In the genomic region with DNA sequence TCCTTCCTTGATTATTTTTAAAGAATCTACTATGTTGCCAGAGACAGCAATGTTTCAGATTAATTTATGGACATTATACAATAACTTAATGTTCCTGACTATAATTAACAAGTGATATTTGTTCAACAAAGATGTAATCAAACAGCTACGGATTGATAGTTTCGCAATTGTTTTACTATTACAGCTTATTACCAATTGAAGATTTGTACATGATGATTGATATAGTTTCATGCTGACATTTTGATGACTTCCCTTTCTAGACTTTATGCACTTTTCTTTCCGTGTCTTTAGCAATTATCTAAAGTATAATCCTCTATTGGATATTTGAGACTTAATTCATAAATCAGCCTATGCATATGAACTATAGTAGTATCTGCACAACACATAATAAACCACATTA, we compare ENCODE assay signal across 30 cellular contexts. TPM values are rescaled to one million over a fixed set of nuclear protein-coding genes. Genes with fewer than 3 reads are reported as not detected.
"Had no signal": no experiment of that assay in that cellular context is flagged by ENCODE, and none has a peak within 500 bp of the region (broad histone marks: within the 10 kb centered on the region; RNA-seq: fewer than 3 reads in every experiment).

No MANE protein-coding gene starts in this region.

- H3K4me1 Mint-ChIP-seq: natural killer cell; stimulated activated effector memory CD8-positive, alpha-beta T cell treated with anti-CD3 and anti-CD28 coated beads, Interleukin-12 subunit alpha, Interleukin-12 subunit beta, amount 100 ng/mL, for 72 hours had no signal

- H3K27ac ChIP-seq: neural progenitor cell, ovary, parathyroid adenoma, psoas muscle, skin epidermis, stomach, thoracic aorta, thyroid gland, tibial nerve, upper lobe of left lung, vagina had no signal

- H3K9me3 ChIP-seq: ovary, psoas muscle, stomach, thoracic aorta, thyroid gland, tibial nerve, upper lobe of left lung, vagina had no signal

- H3K27ac Mint-ChIP-seq: natural killer cell; nephron; neural progenitor cell; progenitor cell of endocrine pancreas; stimulated activated effector memory CD8-positive, alpha-beta T cell treated with anti-CD3 and anti-CD28 coated beads, Interleukin-12 subunit alpha, Interleukin-12 subunit beta, amount 100 ng/mL, for 72 hours; stimulated activated naive B cell treated with anti-CD40 and anti-IgM and Interleukin-4, amounts not matched to agents 10 μg/mL and 1 μg/mL and 100 μg/mL, for 72 hours; stimulated activated naive CD8-positive, alpha-beta T cell treated with anti-CD3 and anti-CD28 coated beads, Interleukin-15, Interleukin-2, amounts not matched to agents 100 ng/mL and 50 ng/mL, for 24 hours had no signal

- H3K27me3 ChIP-seq: ovary had no signal

- H3K79me2 ChIP-seq: parathyroid adenoma had no signal

- DNase-seq: natural killer cell; occipital lobe; ovary; posterior cingulate gyrus; psoas muscle; right cardiac atrium; stimulated activated CD4-positive, alpha-beta T cell treated with anti-CD3 and anti-CD28 coated beads, Interleukin-15, amount 100 ng/mL, for 24 hours; stimulated activated CD4-positive, alpha-beta T cell treated with anti-CD3 and anti-CD28 coated beads, Interleukin-2, amount 100 ng/mL, for 24 hours; stimulated activated CD4-positive, alpha-beta T cell treated with anti-CD3 and anti-CD28 coated beads, Interleukin-2, amount 100 ng/mL, for 48 hours; stimulated activated CD4-positive, alpha-beta T cell treated with anti-CD3 and anti-CD28 coated beads, Interleukin-4, amount 100 ng/mL, for 24 hours; stimulated activated naive B cell treated with anti-CD40 and anti-IgM and Interleukin-4, amounts not matched to agents 10 μg/mL and 1 μg/mL and 100 μg/mL, for 72 hours; stimulated activated naive CD4-positive, alpha-beta T cell treated with Interleukin-2 at 50 U/mL for 16 hours; stomach; thyroid gland; trophoblast cell; upper lobe of left lung had no signal

- H3K4me2 ChIP-seq: neural progenitor cell had no signal

- H3K4me3 Mint-ChIP-seq: natural killer cell; nephron; neural progenitor cell; stimulated activated effector memory CD8-positive, alpha-beta T cell treated with anti-CD3 and anti-CD28 coated beads, Interleukin-12 subunit alpha, Interleukin-12 subunit beta, amount 100 ng/mL, for 72 hours; stimulated activated naive B cell treated with anti-CD40 and anti-IgM and Interleukin-4, amounts not matched to agents 10 μg/mL and 1 μg/mL and 100 μg/mL, for 72 hours; stimulated activated naive CD8-positive, alpha-beta T cell treated with anti-CD3 and anti-CD28 coated beads, Interleukin-15, Interleukin-2, amounts not matched to agents 100 ng/mL and 50 ng/mL, for 24 hours had no signal

- H2AFZ ChIP-seq: neural progenitor cell, parathyroid adenoma had no signal

- H3K9me3 Mint-ChIP-seq: natural killer cell; nephron; neural progenitor cell; stimulated activated effector memory CD8-positive, alpha-beta T cell treated with anti-CD3 and anti-CD28 coated beads, Interleukin-12 subunit alpha, Interleukin-12 subunit beta, amount 100 ng/mL, for 72 hours; stimulated activated naive B cell treated with anti-CD40 and anti-IgM and Interleukin-4, amounts not matched to agents 10 μg/mL and 1 μg/mL and 100 μg/mL, for 72 hours; stimulated activated naive CD8-positive, alpha-beta T cell treated with anti-CD3 and anti-CD28 coated beads, Interleukin-15, Interleukin-2, amounts not matched to agents 100 ng/mL and 50 ng/mL, for 24 hours had no signal

- H3K36me3 ChIP-seq: neural progenitor cell, ovary, stomach, thoracic aorta, thyroid gland, tibial nerve, upper lobe of left lung, vagina had no signal

- ATAC-seq: natural killer cell; psoas muscle; right cardiac atrium; sciatic nerve; stimulated activated effector memory CD8-positive, alpha-beta T cell treated with anti-CD3 and anti-CD28 coated beads, Interleukin-12 subunit alpha, Interleukin-12 subunit beta, amount 100 ng/mL, for 72 hours; stimulated activated naive B cell treated with anti-CD40 and anti-IgM and Interleukin-4, amounts not matched to agents 10 μg/mL and 1 μg/mL and 100 μg/mL, for 72 hours had no signal

- FAIRE-seq: urothelium cell line had no signal

- H3K36me3 Mint-ChIP-seq: natural killer cell; stimulated activated effector memory CD8-positive, alpha-beta T cell treated with anti-CD3 and anti-CD28 coated beads, Interleukin-12 subunit alpha, Interleukin-12 subunit beta, amount 100 ng/mL, for 72 hours; stimulated activated naive B cell treated with anti-CD40 and anti-IgM and Interleukin-4, amounts not matched to agents 10 μg/mL and 1 μg/mL and 100 μg/mL, for 72 hours had no signal

- H3K9ac ChIP-seq: neural progenitor cell, parathyroid adenoma had no signal

- H3K4me3 ChIP-seq: neural progenitor cell, ovary, psoas muscle, skin epidermis, stomach, thoracic aorta, thyroid gland, tibial nerve, upper lobe of left lung, vagina had no signal

- H3K4me1 ChIP-seq: parathyroid adenoma, psoas muscle had no signal

RNA-seq across cellular contexts. Expression of gene SP5, which starts 6.5 kb away (rescaled TPM):
- total RNA-seq: natural killer cell, osteoblast, thoracic aorta had no signal
- polyA plus RNA-seq: right cardiac atrium had no signal

RNA-seq across cellular contexts. Expression of gene ERICH2, which starts 48.5 kb away (rescaled TPM):
- total RNA-seq: natural killer cell, occipital lobe, osteoblast, stomach, temporal lobe, thoracic aorta, thyroid gland, vagina had no signal
